16 cellular contexts compared by ENCODE assay signal in the genomic region with DNA sequence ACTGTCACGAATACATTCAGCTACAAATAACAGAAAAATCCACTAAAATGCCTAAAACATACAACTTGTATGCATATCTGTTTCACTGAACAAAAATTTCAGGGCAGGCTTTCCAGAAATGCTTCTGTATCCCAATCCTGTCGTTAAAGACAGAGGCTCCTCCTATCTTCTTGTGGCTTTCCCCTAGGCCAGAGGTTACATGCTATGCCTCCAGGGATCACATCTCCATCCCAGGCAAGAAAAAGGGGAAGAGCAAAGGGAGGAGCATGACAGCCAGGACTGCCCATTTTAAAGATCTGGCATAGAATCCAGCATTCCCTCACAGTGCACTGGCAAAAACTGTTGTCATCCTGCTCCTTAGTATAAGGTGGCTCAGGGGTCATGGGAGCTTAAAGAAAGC.
"Had no signal": no experiment of that assay in that cellular context is flagged by ENCODE, and none has a peak within 500 bp of the region (broad histone marks: within the 10 kb centered on the region; RNA-seq: fewer than 3 reads in every experiment).

No MANE protein-coding gene starts in this region.

- DNase-seq: activated CD4-positive, alpha-beta memory T cell treated with anti-CD3 and anti-CD28 coated beads for 36 hours; activated CD8-positive, alpha-beta memory T cell treated with anti-CD3 and anti-CD28 coated beads, Interleukin-2, amount 10 ng/mL, durations not matched to agents 7 days and 5 days; activated naive CD4-positive, alpha-beta T cell treated with anti-CD3 and anti-CD28 coated beads, Interleukin-2, amount 50 U/mL, for 16 hours; activated T-cell treated with anti-CD3 and anti-CD28 coated beads, Interleukin-2, amount 50 U/mL, for 24 hours; adrenal gland; head of caudate nucleus; right lobe of liver; stimulated activated CD4-positive, alpha-beta T cell treated with anti-CD3 and anti-CD28 coated beads, Interleukin-12 subunit alpha, Interleukin-12 subunit beta, amount 100 ng/mL, for 4 hours; stimulated activated naive B cell treated with anti-CD40 and anti-IgM and Interleukin-4, amounts not matched to agents 10 μg/mL and 1 μg/mL and 100 μg/mL, for 72 hours; T-cell; T-helper 9 cell; tibial artery; uterus had no signal

- H3K27me3 Mint-ChIP-seq: activated CD4-positive, alpha-beta memory T cell treated with anti-CD3 and anti-CD28 coated beads for 36 hours; activated T-cell treated with anti-CD3 and anti-CD28 coated beads, Interleukin-2, amount 50 U/mL, for 24 hours; T-cell had no signal

- H3K9me3 ChIP-seq: adrenal gland, prostate gland, right lobe of liver, tibial artery, uterus had no signal

- ATAC-seq: activated CD8-positive, alpha-beta memory T cell treated with anti-CD3 and anti-CD28 coated beads, Interleukin-2, amount 10 ng/mL, durations not matched to agents 7 days and 5 days; right lobe of liver; stimulated activated naive B cell treated with anti-CD40 and anti-IgM and Interleukin-4, amounts not matched to agents 10 μg/mL and 1 μg/mL and 100 μg/mL, for 72 hours; T-cell had no signal

- H3K27me3 ChIP-seq: adrenal gland, cardiac muscle cell, right lobe of liver, tibial artery, uterus had no signal

- H3K4me3 ChIP-seq: adrenal gland, cardiac muscle cell, prostate gland, right lobe of liver, tibial artery, uterus had no signal

- H3K36me3 ChIP-seq: adrenal gland, cardiac muscle cell, prostate gland, right lobe of liver, tibial artery, uterus had no signal

- H3K9me3 Mint-ChIP-seq: activated CD4-positive, alpha-beta memory T cell treated with anti-CD3 and anti-CD28 coated beads for 36 hours; activated T-cell treated with anti-CD3 and anti-CD28 coated beads, Interleukin-2, amount 50 U/mL, for 24 hours; stimulated activated naive B cell treated with anti-CD40 and anti-IgM and Interleukin-4, amounts not matched to agents 10 μg/mL and 1 μg/mL and 100 μg/mL, for 72 hours had no signal

- H3K27ac ChIP-seq: adrenal gland, cardiac muscle cell, prostate gland, right lobe of liver, tibial artery, uterus, VCaP had no signal

- H3K36me3 Mint-ChIP-seq: activated CD4-positive, alpha-beta memory T cell treated with anti-CD3 and anti-CD28 coated beads for 36 hours; activated CD8-positive, alpha-beta memory T cell treated with anti-CD3 and anti-CD28 coated beads, Interleukin-2, amount 10 ng/mL, durations not matched to agents 7 days and 5 days; stimulated activated naive B cell treated with anti-CD40 and anti-IgM and Interleukin-4, amounts not matched to agents 10 μg/mL and 1 μg/mL and 100 μg/mL, for 72 hours; T-cell had no signal

- H3K4me1 ChIP-seq: adrenal gland, prostate gland, right lobe of liver, uterus had no signal

- H3K4me1 Mint-ChIP-seq: activated CD8-positive, alpha-beta memory T cell treated with anti-CD3 and anti-CD28 coated beads, Interleukin-2, amount 10 ng/mL, durations not matched to agents 7 days and 5 days; stimulated activated naive B cell treated with anti-CD40 and anti-IgM and Interleukin-4, amounts not matched to agents 10 μg/mL and 1 μg/mL and 100 μg/mL, for 72 hours; T-cell had no signal

- H3K27ac Mint-ChIP-seq: activated CD4-positive, alpha-beta memory T cell treated with anti-CD3 and anti-CD28 coated beads for 36 hours; activated CD8-positive, alpha-beta memory T cell treated with anti-CD3 and anti-CD28 coated beads, Interleukin-2, amount 10 ng/mL, durations not matched to agents 7 days and 5 days; activated T-cell treated with anti-CD3 and anti-CD28 coated beads, Interleukin-2, amount 50 U/mL, for 24 hours; stimulated activated naive B cell treated with anti-CD40 and anti-IgM and Interleukin-4, amounts not matched to agents 10 μg/mL and 1 μg/mL and 100 μg/mL, for 72 hours; T-cell had no signal

- H3K4me3 Mint-ChIP-seq: activated CD4-positive, alpha-beta memory T cell treated with anti-CD3 and anti-CD28 coated beads for 36 hours; activated CD8-positive, alpha-beta memory T cell treated with anti-CD3 and anti-CD28 coated beads, Interleukin-2, amount 10 ng/mL, durations not matched to agents 7 days and 5 days; activated T-cell treated with anti-CD3 and anti-CD28 coated beads, Interleukin-2, amount 50 U/mL, for 24 hours; stimulated activated naive B cell treated with anti-CD40 and anti-IgM and Interleukin-4, amounts not matched to agents 10 μg/mL and 1 μg/mL and 100 μg/mL, for 72 hours; T-cell had no signal
